In the genomic region with DNA sequence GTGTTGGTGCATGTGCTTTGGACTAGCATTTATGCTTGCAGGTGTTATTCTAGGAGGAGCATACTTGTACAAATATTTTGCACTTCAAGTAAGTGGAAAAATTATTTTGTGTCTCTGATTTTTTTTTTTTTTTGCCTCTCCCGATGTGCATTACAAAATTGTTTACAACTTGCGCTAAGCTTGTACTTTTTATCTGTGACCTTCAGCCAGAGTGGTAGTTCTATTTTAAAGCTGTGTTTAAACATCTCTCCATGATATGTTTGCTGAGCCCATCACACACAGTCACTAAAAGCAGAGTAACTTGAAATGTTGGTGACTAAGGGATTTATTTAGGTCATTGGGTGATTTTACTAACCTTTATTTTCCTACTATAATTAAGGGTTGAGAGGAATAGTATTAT, we compare ENCODE assay signal across 24 cellular contexts. TPM values are rescaled to one million over a fixed set of nuclear protein-coding genes. Genes with fewer than 3 reads are reported as not detected.
A peak's percentile ranks its signal among the peaks of the same experiment; 100 is the strongest.
DNase-seq lines count a peak whose midpoint lies in the region; ATAC-seq and TF ChIP-seq lines count a peak whose summit lies in the region.
"Had no signal": no experiment of that assay in that cellular context is flagged by ENCODE, and none has a peak within 500 bp of the region (broad histone marks: within the 10 kb centered on the region; RNA-seq: fewer than 3 reads in every experiment).

No MANE protein-coding gene starts in this region.

- H3K36me3 ChIP-seq in CD4-positive, alpha-beta memory T cell (ENCODE audit: insufficient read depth, low read length), result peaks cover 36% of the 10 kb centered on the region
- H3K36me3 ChIP-seq in adrenal gland (replicated peaks in 1 of 2) (peaks cover 0 to 47% of the 10 kb centered on the region in 2 donors), mesenchymal stem cell (ENCODE audit: control insufficient read depth in 1 of 2, insufficient read depth in 2 of 2, low read depth in 1 of 2, low read length in 2 of 2) (peaks cover 10 to 61% of the 10 kb centered on the region in 2 experiments)

- H2BK15ac ChIP-seq in mesenchymal stem cell (ENCODE audit: low read depth, poor library complexity, severe bottlenecking), result no peak overlapping the region

- H3K27me3 Mint-ChIP-seq in activated CD4-positive, alpha-beta memory T cell treated with anti-CD3 and anti-CD28 coated beads for 36 hours, result no peaks in the 10 kb centered on the region
- H3K27me3 Mint-ChIP-seq in activated CD4-positive, alpha-beta memory T cell treated with anti-CD3 and anti-CD28 coated beads, Interleukin-2, amount 10 ng/mL, durations not matched to agents 7 days and 5 days, result no peaks in the 10 kb centered on the region
- H3K27me3 Mint-ChIP-seq in CD4-positive, alpha-beta memory T cell, result no peaks in the 10 kb centered on the region
- H3K27me3 Mint-ChIP-seq: central memory CD8-positive, alpha-beta T cell had no signal

- H2BK5ac ChIP-seq in mesenchymal stem cell (ENCODE audit: low read depth, low read length, poor library complexity, severe bottlenecking), result no peak overlapping the region

- H3K9me3 ChIP-seq in CD4-positive, alpha-beta memory T cell (ENCODE audit: control insufficient read depth in 1 of 2, low read length in 2 of 2), result no peaks in the 10 kb centered on the region
- H3K9me3 ChIP-seq in adrenal gland (replicated peaks in 1 of 3) (no peaks in the 10 kb centered on the region), mesenchymal stem cell (ENCODE audit: control insufficient read depth, low read length) (no peaks in the 10 kb centered on the region)
- H3K9me3 ChIP-seq: BE2C, HAP-1, lower lobe of right lung, spleen, upper lobe of right lung had no signal

- peak overlapping the region; percentile 6 for H3K27ac Mint-ChIP-seq in activated CD4-positive, alpha-beta memory T cell treated with anti-CD3 and anti-CD28 coated beads for 36 hours
- H3K27ac Mint-ChIP-seq in activated CD4-positive, alpha-beta memory T cell treated with anti-CD3 and anti-CD28 coated beads, Interleukin-2, amount 10 ng/mL, durations not matched to agents 7 days and 5 days, result no peak overlapping the region
- peak overlapping the region in 5 of 7 donors; percentile 2 to 68 (median 13) for H3K27ac Mint-ChIP-seq in CD4-positive, alpha-beta memory T cell

- H4K8ac ChIP-seq in mesenchymal stem cell (ENCODE audit: low read length), result no peak overlapping the region

- no peak overlapping the region for H2BK120ac ChIP-seq in mesenchymal stem cell (ENCODE audit: low read depth, low read length)

- H2AFZ ChIP-seq in mesenchymal stem cell (ENCODE audit: low read depth, low read length), result no peak overlapping the region

- H3K36me3 Mint-ChIP-seq in activated CD4-positive, alpha-beta memory T cell treated with anti-CD3 and anti-CD28 coated beads for 36 hours, result peaks cover 28% of the 10 kb centered on the region
- peaks cover 56% of the 10 kb centered on the region for H3K36me3 Mint-ChIP-seq in activated CD4-positive, alpha-beta memory T cell treated with anti-CD3 and anti-CD28 coated beads, Interleukin-2, amount 10 ng/mL, durations not matched to agents 7 days and 5 days (ENCODE audit: low read depth)
- H3K36me3 Mint-ChIP-seq in CD4-positive, alpha-beta memory T cell, result peaks cover 48 to 78% of the 10 kb centered on the region in 2 donors

- peaks cover 47% of the 10 kb centered on the region for H3K4me1 ChIP-seq in CD4-positive, alpha-beta memory T cell (ENCODE audit: insufficient read depth, low read length)
- peaks cover 29 to 54% of the 10 kb centered on the region in 2 donors for H3K4me1 ChIP-seq in adrenal gland (replicated peaks in 1 of 2)
- no peaks in the 10 kb centered on the region for H3K4me1 ChIP-seq in mesenchymal stem cell (ENCODE audit: control insufficient read depth, insufficient read depth, low read depth, low read length)
- H3K4me1 ChIP-seq: BE2C, HAP-1 had no signal

- H3K9me3 Mint-ChIP-seq in activated CD4-positive, alpha-beta memory T cell treated with anti-CD3 and anti-CD28 coated beads for 36 hours, result no peaks in the 10 kb centered on the region
- H3K9me3 Mint-ChIP-seq in activated CD4-positive, alpha-beta memory T cell treated with anti-CD3 and anti-CD28 coated beads, Interleukin-2, amount 10 ng/mL, durations not matched to agents 7 days and 5 days, result no peaks in the 10 kb centered on the region
- H3K9me3 Mint-ChIP-seq in CD4-positive, alpha-beta memory T cell, result no peaks in the 10 kb centered on the region
- H3K9me3 Mint-ChIP-seq: central memory CD8-positive, alpha-beta T cell had no signal

- no peak for ATAC-seq in GM19395 (IDR thresholded peaks at IDR 0.05; ENCODE audit: unreplicated experiment)
- ATAC-seq: lower lobe of right lung, SK-N-SH treated with all-trans-retinoic acid at 6 μM for 48 hours, upper lobe of right lung had no signal

- H2AK5ac ChIP-seq in mesenchymal stem cell (ENCODE audit: low read length, severe bottlenecking), result no peak overlapping the region

- TF ChIP-seq POLR2A in adrenal gland (IDR thresholded peaks at IDR 0.05), result no peak

- no peak overlapping the region for H3K23ac ChIP-seq in mesenchymal stem cell (ENCODE audit: low read length in 2 of 2)

- no peak overlapping the region for H3K4me3 ChIP-seq in CD4-positive, alpha-beta memory T cell (ENCODE audit: low read length in 2 of 2)
- H3K4me3 ChIP-seq in adrenal gland, result no peak overlapping the region
- no peak overlapping the region for H3K4me3 ChIP-seq in mesenchymal stem cell (ENCODE audit: insufficient read depth in 1 of 2, low read depth in 1 of 2, low read length in 2 of 2)
- H3K4me3 ChIP-seq: HAP-1, lower lobe of right lung, spleen, upper lobe of right lung had no signal

- no peak for TF ChIP-seq CTCF in adrenal gland (IDR thresholded peaks at IDR 0.05)

- peaks cover 11% of the 10 kb centered on the region for H3K79me1 ChIP-seq in mesenchymal stem cell (replicated peaks; ENCODE audit: low read length, poor library complexity, severe bottlenecking)

- CTCF ChIA-PET in activated CD4-positive, alpha-beta memory T cell treated with anti-CD3 and anti-CD28 coated beads for 36 hours (lab: Charles Lee), result no interaction called here
- CTCF ChIA-PET in activated CD4-positive, alpha-beta memory T cell treated with anti-CD3 and anti-CD28 coated beads, Interleukin-2, amount 10 ng/mL, durations not matched to agents 7 days and 5 days (lab: Charles Lee), result interaction anchor here (0.7 kb wide), 1 partner anchor 124 kb away, joined by 3 read pairs; no protein-coding TSS in a partner anchor
- CTCF ChIA-PET in CD4-positive, alpha-beta memory T cell (lab: Charles Lee; ENCODE audit: partially characterized antibody), result interaction anchor here (2.3 kb wide), 1 partner anchor 12 kb away, joined by 5 read pairs; no protein-coding TSS in a partner anchor

- H3K4ac ChIP-seq in mesenchymal stem cell (ENCODE audit: low read depth in 1 of 2, low read length in 2 of 2), result no peak overlapping the region

- H3K27me3 ChIP-seq in CD4-positive, alpha-beta memory T cell (ENCODE audit: insufficient read depth, low read length), result no peaks in the 10 kb centered on the region
- H3K27me3 ChIP-seq in adrenal gland, result no peaks in the 10 kb centered on the region
- H3K27me3 ChIP-seq in mesenchymal stem cell (ENCODE audit: control insufficient read depth in 1 of 2, insufficient read depth in 1 of 2, low read length in 2 of 2), result no peaks in the 10 kb centered on the region
- H3K27me3 ChIP-seq: BE2C, spleen, upper lobe of right lung had no signal

- WGBS in adrenal gland, 4 donors, result 41 to 52% (median 46%) methylated on average over 2 of the region's 2 CpGs
- whole genome bisulfite sequencing in mesenchymal stem cell, result no CpG with 5 or more reads among the region's 2 CpGs

- H3K4me2 ChIP-seq in mesenchymal stem cell (ENCODE audit: low read length, poor library complexity, severe bottlenecking), result no peak overlapping the region

- no peak overlapping the region for H3K27ac ChIP-seq in CD4-positive, alpha-beta memory T cell (ENCODE audit: low read depth, low read length)
- H3K27ac ChIP-seq in adrenal gland (peak overlapping the region in 4 of 5 donors; percentile 29 to 69 (median 58)), mesenchymal stem cell (ENCODE audit: low read length, poor library complexity, severe bottlenecking) (no peak overlapping the region)
- H3K27ac ChIP-seq: epithelial cell of prostate, lower lobe of right lung, RWPE1, upper lobe of right lung had no signal

- no peak overlapping the region for H2BK12ac ChIP-seq in mesenchymal stem cell (ENCODE audit: low read length in 2 of 2)

- DNase-seq in activated CD4-positive, alpha-beta memory T cell treated with anti-CD3 and anti-CD28 coated beads for 36 hours, result no peak
- no peak for DNase-seq in activated CD4-positive, alpha-beta memory T cell treated with anti-CD3 and anti-CD28 coated beads, Interleukin-2, amount 10 ng/mL, durations not matched to agents 7 days and 5 days
- no peak for DNase-seq in CD4-positive, alpha-beta memory T cell
- DNase-seq in adrenal gland, result no peak
- DNase-seq in mesenchymal stem cell, result peak; percentile 33
- no peak for DNase-seq in effector CD8-positive, alpha-beta T cell (lab: John Stamatoyannopoulos, UW)
- DNase-seq in GM03348 (ENCODE audit: low spot score), result no peak
- DNase-seq: activated naive CD4-positive, alpha-beta T cell; activated T-cell treated with anti-CD3 and anti-CD28 coated beads for 4 hours; aorta; BE2C; lower lobe of right lung; MM.1S; NCI-H1694 treated with DMSO at 0.1 percent for 48 hours; NCI-H2171 treated with DMSO at 0.1 percent for 48 hours; NCI-H524 treated with DMSO at 0.1 percent for 48 hours; spleen; upper lobe of right lung had no signal

- peaks cover 49% of the 10 kb centered on the region for H3K4me1 Mint-ChIP-seq in activated CD4-positive, alpha-beta memory T cell treated with anti-CD3 and anti-CD28 coated beads for 36 hours (ENCODE audit: low read depth)
- H3K4me1 Mint-ChIP-seq in activated CD4-positive, alpha-beta memory T cell treated with anti-CD3 and anti-CD28 coated beads, Interleukin-2, amount 10 ng/mL, durations not matched to agents 7 days and 5 days, result peaks cover 5% of the 10 kb centered on the region
- peaks cover 38 to 85% (median 55%) of the 10 kb centered on the region in 4 donors for H3K4me1 Mint-ChIP-seq in CD4-positive, alpha-beta memory T cell

- POLR2A ChIA-PET in activated CD4-positive, alpha-beta memory T cell treated with anti-CD3 and anti-CD28 coated beads for 36 hours (lab: Charles Lee), result interaction anchor here (0.7 kb wide), 1 partner anchor 12 kb away, joined by 3 read pairs; no protein-coding TSS in a partner anchor
- POLR2A ChIA-PET in activated CD4-positive, alpha-beta memory T cell treated with anti-CD3 and anti-CD28 coated beads, Interleukin-2, amount 10 ng/mL, durations not matched to agents 7 days and 5 days (lab: Charles Lee), result no interaction called here
- POLR2A ChIA-PET in CD4-positive, alpha-beta memory T cell (lab: Charles Lee; ENCODE audit: partially characterized antibody), result interaction anchor here (1.0 kb wide), 1 partner anchor 71 kb away, joined by 3 read pairs; no protein-coding TSS in a partner anchor

- intact Hi-C loops in activated CD4-positive, alpha-beta memory T cell treated with anti-CD3 and anti-CD28 coated beads for 36 hours (cut with micrococcal nuclease), result no loop called here
- intact Hi-C loops in CD4-positive, alpha-beta memory T cell (cut with micrococcal nuclease), result loop anchor here (1.0 kb wide), 1 partner anchor 8 kb away; no protein-coding TSS in a partner anchor
- intact Hi-C loops in adrenal gland (cut with DNase I), result no loop called here

- H3K14ac ChIP-seq in mesenchymal stem cell (ENCODE audit: low read length in 2 of 2), result no peak overlapping the region

- no peak overlapping the region for H3K4me3 Mint-ChIP-seq in activated CD4-positive, alpha-beta memory T cell treated with anti-CD3 and anti-CD28 coated beads for 36 hours
- H3K4me3 Mint-ChIP-seq in activated CD4-positive, alpha-beta memory T cell treated with anti-CD3 and anti-CD28 coated beads, Interleukin-2, amount 10 ng/mL, durations not matched to agents 7 days and 5 days, result no peak overlapping the region
- H3K4me3 Mint-ChIP-seq in CD4-positive, alpha-beta memory T cell, result peak overlapping the region in 3 of 8 donors; percentile 1 to 40 (median 30)
- H3K4me3 Mint-ChIP-seq: central memory CD8-positive, alpha-beta T cell had no signal

- H3K9ac ChIP-seq in mesenchymal stem cell (ENCODE audit: low read length), result no peak overlapping the region

- H3K18ac ChIP-seq in mesenchymal stem cell (ENCODE audit: low read depth in 1 of 2, low read length in 2 of 2), result no peak overlapping the region

- no peak overlapping the region for H4K91ac ChIP-seq in mesenchymal stem cell (ENCODE audit: low read length)

RNA-seq across cellular contexts. Expression of gene ITM2B, which starts 20.8 kb away (rescaled TPM):
- 10 to 100 TPM; 87.6 to 92.6 TPM for total RNA-seq in activated CD4-positive, alpha-beta memory T cell treated with anti-CD3 and anti-CD28 coated beads for 36 hours
- 100 to 1,000 TPM; 226 to 227 TPM for total RNA-seq in activated CD4-positive, alpha-beta memory T cell treated with anti-CD3 and anti-CD28 coated beads, Interleukin-2, amount 10 ng/mL, durations not matched to agents 7 days and 5 days
- 100 to 1,000 TPM; 653 to 670 TPM for total RNA-seq in CD4-positive, alpha-beta memory T cell
- 1,000 to 10,000 TPM; 1,454 to 1,558 TPM for polyA plus RNA-seq in CD4-positive, alpha-beta memory T cell
- total RNA-seq in adrenal gland, result 100 to 1,000 TPM; 582 to 935 (median 789) TPM
- polyA plus RNA-seq in adrenal gland, result 1,000 to 10,000 TPM in 1 of 3 donors, 100 to 1,000 TPM in 2; 229 to 1,235 (median 504) TPM
- 356 TPM for polyA plus RNA-seq in mesenchymal stem cell (2013, experiment 1 of 2)
- polyA plus RNA-seq in mesenchymal stem cell (2013, experiment 2 of 2), result 375 TPM

RNA-seq across cellular contexts. Expression of gene RB1, which starts 49.7 kb away (rescaled TPM):
- total RNA-seq in activated CD4-positive, alpha-beta memory T cell treated with anti-CD3 and anti-CD28 coated beads for 36 hours, result 10 to 100 TPM; 26.5 to 28.8 TPM
- total RNA-seq in activated CD4-positive, alpha-beta memory T cell treated with anti-CD3 and anti-CD28 coated beads, Interleukin-2, amount 10 ng/mL, durations not matched to agents 7 days and 5 days, result 10 to 100 TPM; 40.2 to 41.3 TPM
- total RNA-seq in CD4-positive, alpha-beta memory T cell, result 10 to 100 TPM; 20.0 to 26.0 TPM
- polyA plus RNA-seq in CD4-positive, alpha-beta memory T cell, result 10 to 100 TPM; 14.9 to 20.2 TPM
- 10 to 100 TPM; 26.1 to 78.0 (median 52.2) TPM for total RNA-seq in adrenal gland
- polyA plus RNA-seq in adrenal gland, result 10 to 100 TPM; 10.4 to 42.6 (median 14.5) TPM
- polyA plus RNA-seq in mesenchymal stem cell (2013, experiment 1 of 2), result 23.0 TPM
- 23.7 TPM for polyA plus RNA-seq in mesenchymal stem cell (2013, experiment 2 of 2)

Comparison
In these comparisons a context has a peak if more than half of its experiments do, and no peak if none do; other contexts are left out.
1. H3K27ac ChIP-seq: peak in adrenal gland (4 of 5); none in CD4-positive, alpha-beta memory T cell (single experiment) and mesenchymal stem cell (single experiment).